Comparison of ENCODE assay signal across 19 cellular contexts in genomic region chr2:235414422-235414821, GRCh38.
DNase-seq lines count a peak whose midpoint lies in the region; ATAC-seq and TF ChIP-seq lines count a peak whose summit lies in the region.
"Had no signal": no experiment of that assay in that cellular context is flagged by ENCODE, and none has a peak within 500 bp of the region (broad histone marks: within the 10 kb centered on the region; RNA-seq: fewer than 3 reads in every experiment).

No MANE protein-coding gene starts in this region.

- H3K4me1 ChIP-seq in right atrium auricular region (peaks cover 0 to 13% of the 10 kb centered on the region in 2 donors), heart right ventricle (peaks cover 0 to 28% (median 10%) of the 10 kb centered on the region in 9 donors)
- H3K4me1 ChIP-seq: ascending aorta, parathyroid adenoma had no signal

- 48 to 68% methylated on average over 4 of the region's 4 CpGs for WGBS in heart right ventricle, 2 donors

- H3K27me3 ChIP-seq in right atrium auricular region (no peaks in the 10 kb centered on the region), heart right ventricle (no peaks in the 10 kb centered on the region)
- H3K27me3 ChIP-seq: ascending aorta had no signal

- H3K4me3 ChIP-seq in right atrium auricular region, result no peak overlapping the region
- H3K4me3 ChIP-seq in heart right ventricle, result no peak overlapping the region
- H3K4me3 ChIP-seq: A549, ascending aorta had no signal

- no peaks in the 10 kb centered on the region for H3K36me3 ChIP-seq in right atrium auricular region
- no peaks in the 10 kb centered on the region for H3K36me3 ChIP-seq in heart right ventricle
- H3K36me3 ChIP-seq: ascending aorta, WERI-Rb-1 had no signal

- H3K9me3 ChIP-seq in right atrium auricular region (no peaks in the 10 kb centered on the region), heart right ventricle (no peaks in the 10 kb centered on the region)
- H3K9me3 ChIP-seq: A549, ascending aorta had no signal

- ATAC-seq in Right ventricle myocardium inferior, result peak; percentile 90
- ATAC-seq in heart right ventricle, result peak in 7 of 8 donors; percentile 76 to 94 (median 90)
- ATAC-seq in omental fat pad (ENCODE audit: low FRiP score), result no peak
- ATAC-seq in HG03457 (IDR thresholded peaks at IDR 0.05; ENCODE audit: unreplicated experiment), result no peak
- no peak for ATAC-seq in GM21528 (IDR thresholded peaks at IDR 0.05; ENCODE audit: low FRiP score, unreplicated experiment)
- ATAC-seq: A549, esophagus mucosa, PC-3 had no signal

- no peak for TF ChIP-seq CTCF in right atrium auricular region (IDR thresholded peaks at IDR 0.05)
- TF ChIP-seq CTCF in heart right ventricle (IDR thresholded peaks at IDR 0.05), result no peak
- TF ChIP-seq CTCF in omental fat pad (IDR thresholded peaks at IDR 0.05), result no peak

- no peak overlapping the region for H3K27ac ChIP-seq in right atrium auricular region
- no peak overlapping the region for H3K27ac ChIP-seq in heart right ventricle
- H3K27ac ChIP-seq: A549, ascending aorta, parathyroid adenoma, WERI-Rb-1 had no signal

- DNase-seq in Right ventricle myocardium inferior (ENCODE audit: missing footprints), result no peak
- DNase-seq in right atrium auricular region (ENCODE audit: low spot score), result no peak
- peak; percentile 3 for DNase-seq in NCI-H69 (lab: John Stamatoyannopoulos, UW)
- DNase-seq in heart right ventricle, result peak; percentile 56 to 78
- DNase-seq in omental fat pad (ENCODE audit: low spot score), result no peak
- no peak for DNase-seq in D341Med (ENCODE audit: low spot score)
- DNase-seq: activated effector memory CD4-positive, alpha-beta T cell treated with Interleukin-2 at 50 U/mL for 16 hours; CD4-positive, CD25-positive, alpha-beta regulatory T cell; glutamatergic neuron; NCI-H2171; PC-3; stimulated activated CD4-positive, alpha-beta T cell treated with anti-CD3 and anti-CD28 coated beads, Interleukin-12 subunit alpha, Interleukin-12 subunit beta, amount 100 ng/mL, for 4 hours; WERI-Rb-1 had no signal

- intact Hi-C loops in Right ventricle myocardium inferior (cut with DNase I), result loop anchor here (5.0 to 10.0 kb wide), 2 partner anchors 78 to 330 kb away; partner anchors contain the start of gene AGAP1
- intact Hi-C loops in heart right ventricle (cut with DNase I), result no loop called here

Comparison
In these comparisons a context has a peak if more than half of its experiments do, and no peak if none do; other contexts are left out.
1. DNase-seq: peak in NCI-H69 (single experiment) and heart right ventricle (2 of 2); none in Right ventricle myocardium inferior (single experiment), right atrium auricular region (single experiment), omental fat pad (single experiment) and D341Med (single experiment).
2. ATAC-seq: peak in Right ventricle myocardium inferior (single experiment) and heart right ventricle (7 of 8); none in omental fat pad (single experiment), HG03457 (single experiment) and GM21528 (single experiment).